Comparison of ENCODE assay signal across 8 cellular contexts in genomic region chr11:65445101-65445603, GRCh38. TPM values are rescaled to one million over a fixed set of nuclear protein-coding genes. Genes with fewer than 3 reads are reported as not detected.
DNase-seq lines count a peak whose midpoint lies in the region; ATAC-seq and TF ChIP-seq lines count a peak whose summit lies in the region.

No MANE protein-coding gene starts in this region.

- CTCF ChIA-PET in activated CD4-positive, alpha-beta T cell treated with anti-CD3 and anti-CD28 coated beads, Interleukin-2, amount 10 ng/mL, durations not matched to agents 7 days and 5 days (lab: Charles Lee) = interaction anchor here (0.9 to 1.8 kb wide), 3 partner anchors 15 to 41 kb away, joined by 3 to 4 read pairs (median 4); no protein-coding TSS in a partner anchor

- H3K27ac Mint-ChIP-seq in activated CD4-positive, alpha-beta T cell treated with anti-CD3 and anti-CD28 coated beads, Interleukin-2, amount 10 ng/mL, durations not matched to agents 7 days and 5 days = peak overlapping the region; percentile 73
- H3K27ac Mint-ChIP-seq in activated T-helper 2 cell treated with anti-CD3 and anti-CD28 coated beads, Interferon-gamma antibody, Interleukin-2, Interleukin-4, amounts not matched to agents 10 μg/mL and 5 μg/mL and 100 μg/mL, durations not matched to agents 14 hours and 24 hours and 36 hours = peak overlapping the region; percentile 35

- peak overlapping the region; percentile 65 to 71 for H3K27ac ChIP-seq in right atrium auricular region
- H3K27ac ChIP-seq in subcutaneous abdominal adipose tissue (ENCODE audit: low read depth, low read length) = peak overlapping the region; percentile 73

- no peak overlapping the region for H3K4me3 ChIP-seq in right atrium auricular region
- H3K4me3 ChIP-seq in subcutaneous abdominal adipose tissue (ENCODE audit: low read depth in 1 of 5, low read length in 5 of 5) = no peak overlapping the region

- no peak for DNase-seq in activated CD4-positive, alpha-beta T cell treated with anti-CD3 and anti-CD28 coated beads, Interleukin-2, amount 10 ng/mL, durations not matched to agents 7 days and 5 days
- DNase-seq in activated CD4-positive, alpha-beta T cell treated with anti-CD3 and anti-CD28 coated beads for 4 hours = no peak
- no peak for DNase-seq in activated T-helper 2 cell treated with anti-CD3 and anti-CD28 coated beads, Interferon-gamma antibody, Interleukin-2, Interleukin-4, amounts not matched to agents 10 μg/mL and 5 μg/mL and 100 μg/mL, durations not matched to agents 14 hours and 24 hours and 36 hours (ENCODE audit: low spot score)
- peak; percentile 65 for DNase-seq in right atrium auricular region (ENCODE audit: low spot score)
- no peak for DNase-seq in middle frontal gyrus (ENCODE audit: extremely low spot score, low spot score)

- peaks cover 37% of the 10 kb centered on the region for H3K4me1 Mint-ChIP-seq in activated CD4-positive, alpha-beta T cell treated with anti-CD3 and anti-CD28 coated beads, Interleukin-2, amount 10 ng/mL, durations not matched to agents 7 days and 5 days
- peaks cover 24% of the 10 kb centered on the region for H3K4me1 Mint-ChIP-seq in activated T-helper 2 cell treated with anti-CD3 and anti-CD28 coated beads, Interferon-gamma antibody, Interleukin-2, Interleukin-4, amounts not matched to agents 10 μg/mL and 5 μg/mL and 100 μg/mL, durations not matched to agents 14 hours and 24 hours and 36 hours (ENCODE audit: low read depth)

- TF ChIP-seq CTCF in right atrium auricular region (IDR thresholded peaks at IDR 0.05) = no peak

- no peaks in the 10 kb centered on the region for H3K27me3 ChIP-seq in right atrium auricular region
- H3K27me3 ChIP-seq in subcutaneous abdominal adipose tissue (ENCODE audit: control insufficient read depth in 5 of 5, insufficient read depth in 4 of 5, low read length in 5 of 5) = no peaks in the 10 kb centered on the region

- H3K4me1 ChIP-seq in right atrium auricular region (peaks cover 0 to 48% of the 10 kb centered on the region in 2 donors), subcutaneous abdominal adipose tissue (ENCODE audit: control insufficient read depth in 5 of 5, insufficient read depth in 5 of 5, low read length in 5 of 5) (peaks cover 4 to 65% (median 53%) of the 10 kb centered on the region in 5 donors)

- H3K9me3 Mint-ChIP-seq in activated CD4-positive, alpha-beta T cell treated with anti-CD3 and anti-CD28 coated beads, Interleukin-2, amount 10 ng/mL, durations not matched to agents 7 days and 5 days = no peaks in the 10 kb centered on the region
- no peaks in the 10 kb centered on the region for H3K9me3 Mint-ChIP-seq in activated T-helper 2 cell treated with anti-CD3 and anti-CD28 coated beads, Interferon-gamma antibody, Interleukin-2, Interleukin-4, amounts not matched to agents 10 μg/mL and 5 μg/mL and 100 μg/mL, durations not matched to agents 14 hours and 24 hours and 36 hours

- H3K9ac ChIP-seq in subcutaneous abdominal adipose tissue (ENCODE audit: low read length in 5 of 5) = no peak overlapping the region

- H3K36me3 ChIP-seq in right atrium auricular region (peaks cover 55% of the 10 kb centered on the region), subcutaneous abdominal adipose tissue (ENCODE audit: control insufficient read depth in 5 of 5, insufficient read depth in 5 of 5, low read length in 5 of 5) (peaks cover 0 to 66% (median 49%) of the 10 kb centered on the region in 5 donors)

- H3K9me3 ChIP-seq in right atrium auricular region = no peaks in the 10 kb centered on the region
- no peaks in the 10 kb centered on the region for H3K9me3 ChIP-seq in subcutaneous abdominal adipose tissue (ENCODE audit: control insufficient read depth in 5 of 5, low read length in 5 of 5)

- peaks cover 16% of the 10 kb centered on the region for H3K36me3 Mint-ChIP-seq in activated CD4-positive, alpha-beta T cell treated with anti-CD3 and anti-CD28 coated beads, Interleukin-2, amount 10 ng/mL, durations not matched to agents 7 days and 5 days (ENCODE audit: low read depth)
- H3K36me3 Mint-ChIP-seq in activated T-helper 2 cell treated with anti-CD3 and anti-CD28 coated beads, Interferon-gamma antibody, Interleukin-2, Interleukin-4, amounts not matched to agents 10 μg/mL and 5 μg/mL and 100 μg/mL, durations not matched to agents 14 hours and 24 hours and 36 hours (ENCODE audit: low read depth) = peaks cover 34% of the 10 kb centered on the region

- ATAC-seq in HG02970 (IDR thresholded peaks at IDR 0.05; ENCODE audit: low FRiP score, unreplicated experiment) (no peak), GM18517 (IDR thresholded peaks at IDR 0.05; ENCODE audit: unreplicated experiment) (no peak)

- H3K4me3 Mint-ChIP-seq in activated CD4-positive, alpha-beta T cell treated with anti-CD3 and anti-CD28 coated beads, Interleukin-2, amount 10 ng/mL, durations not matched to agents 7 days and 5 days = no peak overlapping the region
- H3K4me3 Mint-ChIP-seq in activated T-helper 2 cell treated with anti-CD3 and anti-CD28 coated beads, Interferon-gamma antibody, Interleukin-2, Interleukin-4, amounts not matched to agents 10 μg/mL and 5 μg/mL and 100 μg/mL, durations not matched to agents 14 hours and 24 hours and 36 hours (ENCODE audit: low read depth) = no peak overlapping the region

- H3K27me3 Mint-ChIP-seq in activated CD4-positive, alpha-beta T cell treated with anti-CD3 and anti-CD28 coated beads, Interleukin-2, amount 10 ng/mL, durations not matched to agents 7 days and 5 days = no peaks in the 10 kb centered on the region
- no peaks in the 10 kb centered on the region for H3K27me3 Mint-ChIP-seq in activated T-helper 2 cell treated with anti-CD3 and anti-CD28 coated beads, Interferon-gamma antibody, Interleukin-2, Interleukin-4, amounts not matched to agents 10 μg/mL and 5 μg/mL and 100 μg/mL, durations not matched to agents 14 hours and 24 hours and 36 hours (ENCODE audit: low read depth)

- POLR2A ChIA-PET in activated CD4-positive, alpha-beta T cell treated with anti-CD3 and anti-CD28 coated beads, Interleukin-2, amount 10 ng/mL, durations not matched to agents 7 days and 5 days (lab: Charles Lee) = interaction anchor here (0.6 kb wide), 2 partner anchors 10 to 13 kb away, joined by 3 read pairs; no protein-coding TSS in a partner anchor

- intact Hi-C loops in activated T-helper 2 cell treated with anti-CD3 and anti-CD28 coated beads, Interferon-gamma antibody, Interleukin-2, Interleukin-4, amounts not matched to agents 10 μg/mL and 5 μg/mL and 100 μg/mL, durations not matched to agents 14 hours and 24 hours and 36 hours (cut with micrococcal nuclease) = no loop called here

RNA-seq across cellular contexts. Expression of gene NEAT1, which starts 22.6 kb away (rescaled TPM):
- 100 to 1,000 TPM; 463 to 610 TPM for total RNA-seq in activated CD4-positive, alpha-beta T cell treated with anti-CD3 and anti-CD28 coated beads, Interleukin-2, amount 10 ng/mL, durations not matched to agents 7 days and 5 days
- 422 and 430 TPM in 2 replicates for total RNA-seq in activated T-helper 2 cell treated with anti-CD3 and anti-CD28 coated beads, Interferon-gamma antibody, Interleukin-2, Interleukin-4, amounts not matched to agents 10 μg/mL and 5 μg/mL and 100 μg/mL, durations not matched to agents 14 hours and 24 hours and 36 hours
- 10 to 100 TPM; 43.7 to 52.5 TPM for total RNA-seq in right atrium auricular region

RNA-seq across cellular contexts. Expression of gene MALAT1, which starts 53.7 kb away (rescaled TPM):
- total RNA-seq in activated CD4-positive, alpha-beta T cell treated with anti-CD3 and anti-CD28 coated beads, Interleukin-2, amount 10 ng/mL, durations not matched to agents 7 days and 5 days = 1,000 to 10,000 TPM; 7,183 to 8,252 TPM
- total RNA-seq in activated T-helper 2 cell treated with anti-CD3 and anti-CD28 coated beads, Interferon-gamma antibody, Interleukin-2, Interleukin-4, amounts not matched to agents 10 μg/mL and 5 μg/mL and 100 μg/mL, durations not matched to agents 14 hours and 24 hours and 36 hours = 4,338 and 4,347 TPM in 2 replicates
- total RNA-seq in right atrium auricular region = 1,000 to 10,000 TPM; 2,120 to 2,577 TPM

RNA-seq across cellular contexts. Expression of gene FRMD8, which starts 58.7 kb away (rescaled TPM):
- total RNA-seq in activated CD4-positive, alpha-beta T cell treated with anti-CD3 and anti-CD28 coated beads, Interleukin-2, amount 10 ng/mL, durations not matched to agents 7 days and 5 days = 10 to 100 TPM; 49.5 to 52.1 TPM
- 39.7 and 39.8 TPM in 2 replicates for total RNA-seq in activated T-helper 2 cell treated with anti-CD3 and anti-CD28 coated beads, Interferon-gamma antibody, Interleukin-2, Interleukin-4, amounts not matched to agents 10 μg/mL and 5 μg/mL and 100 μg/mL, durations not matched to agents 14 hours and 24 hours and 36 hours
- 10 to 100 TPM; 10.2 to 23.8 TPM for total RNA-seq in right atrium auricular region
